In genomic region chr9:90578116-90578815, GRCh38 we compare ENCODE assay signal across 15 cellular contexts.
DNase-seq lines count a peak whose midpoint lies in the region; ATAC-seq and TF ChIP-seq lines count a peak whose summit lies in the region.
"Had no signal": no experiment of that assay in that cellular context is flagged by ENCODE, and none has a peak within 500 bp of the region (broad histone marks: within the 10 kb centered on the region; RNA-seq: fewer than 3 reads in every experiment).

No MANE protein-coding gene starts in this region.

- H4K20me1 ChIP-seq in MM.1S (ENCODE audit: insufficient read depth, low read length), result no peaks in the 10 kb centered on the region

- H3K4me1 ChIP-seq in MM.1S (ENCODE audit: low read length) (peaks cover 9% of the 10 kb centered on the region), foreskin keratinocyte (no peaks in the 10 kb centered on the region), neuronal stem cell (ENCODE audit: control insufficient read depth in 2 of 2, insufficient read depth in 1 of 2, low read depth in 1 of 2, low read length in 2 of 2) (no peaks in the 10 kb centered on the region)

- peak overlapping the region; percentile 78 for H3K27ac Mint-ChIP-seq in Calu3 (ENCODE audit: unreplicated experiment)
- H3K27ac Mint-ChIP-seq in activated CD8-positive, alpha-beta T cell treated with anti-CD3 and anti-CD28 coated beads for 36 hours, result no peak overlapping the region
- H3K27ac Mint-ChIP-seq: CD4-positive, alpha-beta T cell had no signal

- H3K9me3 ChIP-seq in MM.1S (replicated peaks; ENCODE audit: insufficient read depth, low read length), result no peaks in the 10 kb centered on the region
- peaks cover 0 to 2% of the 10 kb centered on the region in 2 donors for H3K9me3 ChIP-seq in neuronal stem cell (replicated peaks in 1 of 2; ENCODE audit: control insufficient read depth in 2 of 2, insufficient read depth in 1 of 2, low read depth in 1 of 2, low read length in 2 of 2)
- H3K9me3 ChIP-seq: BE2C had no signal

- H3K9ac ChIP-seq in MM.1S (ENCODE audit: low read length) (no peak overlapping the region), neuronal stem cell (ENCODE audit: low read depth, low read length, poor library complexity) (no peak overlapping the region)

- H3K27ac ChIP-seq in MM.1S (ENCODE audit: low read length), result no peak overlapping the region
- no peak overlapping the region for H3K27ac ChIP-seq in foreskin keratinocyte
- no peak overlapping the region for H3K27ac ChIP-seq in neuronal stem cell (replicated peaks; ENCODE audit: low read length)

- H4K8ac ChIP-seq in neuronal stem cell (ENCODE audit: low read depth, low read length), result no peak overlapping the region

- no peak overlapping the region for H2BK5ac ChIP-seq in neuronal stem cell (ENCODE audit: low read length)

- no peak overlapping the region for H3K14ac ChIP-seq in neuronal stem cell (ENCODE audit: low read length)

- H3F3A ChIP-seq in MM.1S (ENCODE audit: insufficient read depth, low read length), result no peaks in the 10 kb centered on the region

- H3K79me2 ChIP-seq in MM.1S (ENCODE audit: low read length), result no peaks in the 10 kb centered on the region

- POLR2A ChIA-PET in activated CD8-positive, alpha-beta T cell treated with anti-CD3 and anti-CD28 coated beads for 36 hours (lab: Charles Lee), result no interaction called here

- H4K91ac ChIP-seq in neuronal stem cell (ENCODE audit: low read depth, low read length, poor library complexity), result no peak overlapping the region

- no TSS peak for BruUV-seq in Calu3 (replicated peaks; lab: Mats Ljungman, UMichigan)

- no peak overlapping the region for H3K4me3 ChIP-seq in MM.1S (ENCODE audit: low read length)
- no peak overlapping the region for H3K4me3 ChIP-seq in neuronal stem cell (ENCODE audit: low read length in 2 of 2)

- no peak overlapping the region for H2BK15ac ChIP-seq in neuronal stem cell (ENCODE audit: low read length)

- H3K4me1 Mint-ChIP-seq in Calu3 (ENCODE audit: low read depth, unreplicated experiment), result peaks cover 11% of the 10 kb centered on the region
- no peaks in the 10 kb centered on the region for H3K4me1 Mint-ChIP-seq in activated CD8-positive, alpha-beta T cell treated with anti-CD3 and anti-CD28 coated beads for 36 hours (ENCODE audit: low read depth)

- H3K9me3 Mint-ChIP-seq in Calu3 (ENCODE audit: low read depth, unreplicated experiment), result no peaks in the 10 kb centered on the region
- H3K9me3 Mint-ChIP-seq in activated CD8-positive, alpha-beta T cell treated with anti-CD3 and anti-CD28 coated beads for 36 hours, result no peaks in the 10 kb centered on the region
- H3K9me3 Mint-ChIP-seq: CD4-positive, alpha-beta T cell had no signal

- DNase-seq in Calu3, result no peak
- no peak for DNase-seq in MM.1S
- peak; percentile 5 to 24 for DNase-seq in foreskin keratinocyte
- DNase-seq in neuronal stem cell (ENCODE audit: low spot score), result no peak
- no peak for DNase-seq in activated T-cell treated with anti-CD3 and anti-CD28 coated beads, Interleukin-2, amount 50 U/mL, for 1 hour
- DNase-seq in activated CD8-positive, alpha-beta T cell treated with anti-CD3 and anti-CD28 coated beads for 36 hours, result no peak
- no peak for DNase-seq in activated CD8-positive, alpha-beta memory T cell treated with anti-CD3 and anti-CD28 coated beads for 24 hours
- DNase-seq: BE2C; CD4-positive, alpha-beta T cell; DND-41; Karpas-422; NCI-H187; NCI-H2107; NCI-H446 treated with DMSO at 0.1 percent for 48 hours had no signal

- H3K27me3 Mint-ChIP-seq in Calu3 (ENCODE audit: unreplicated experiment), result no peaks in the 10 kb centered on the region
- H3K27me3 Mint-ChIP-seq in activated CD8-positive, alpha-beta T cell treated with anti-CD3 and anti-CD28 coated beads for 36 hours, result peaks cover 1% of the 10 kb centered on the region

- intact Hi-C loops in Calu3 (cut with micrococcal nuclease; ENCODE audit: unreplicated experiment), result no loop called here
- intact Hi-C loops in activated CD8-positive, alpha-beta T cell treated with anti-CD3 and anti-CD28 coated beads for 36 hours (cut with micrococcal nuclease), result no loop called here

- H3K36me3 ChIP-seq in MM.1S (replicated peaks; ENCODE audit: insufficient read depth, low read length) (no peaks in the 10 kb centered on the region), neuronal stem cell (replicated peaks in 1 of 2; ENCODE audit: control insufficient read depth in 2 of 2, insufficient read depth in 2 of 2, low read length in 2 of 2) (no peaks in the 10 kb centered on the region)
- H3K36me3 ChIP-seq: BE2C had no signal

- ATAC-seq in foreskin keratinocyte, result no peak
- no peak for ATAC-seq in activated CD8-positive, alpha-beta T cell treated with anti-CD3 and anti-CD28 coated beads for 36 hours
- no peak for ATAC-seq in HG03442 (IDR thresholded peaks at IDR 0.05; ENCODE audit: unreplicated experiment)

- no peak overlapping the region for H3K23ac ChIP-seq in neuronal stem cell (ENCODE audit: low read depth, low read length, poor library complexity)

- no peak overlapping the region for H2BK120ac ChIP-seq in neuronal stem cell (ENCODE audit: low read depth, low read length)

- no peaks in the 10 kb centered on the region for H3K36me3 Mint-ChIP-seq in Calu3 (ENCODE audit: insufficient read depth, unreplicated experiment)
- H3K36me3 Mint-ChIP-seq in activated CD8-positive, alpha-beta T cell treated with anti-CD3 and anti-CD28 coated beads for 36 hours (ENCODE audit: low read depth), result no peaks in the 10 kb centered on the region

- TF ChIP-seq CTCF in Calu3 (IDR thresholded peaks at IDR 0.05; ENCODE audit: unreplicated experiment) (no peak), MM.1S (IDR thresholded peaks at IDR 0.05; ENCODE audit: low read length) (no peak), foreskin keratinocyte (conservative IDR thresholded peaks at IDR 0.05) (no peak)
- TF ChIP-seq CTCF in activated CD8-positive, alpha-beta T cell treated with anti-CD3 and anti-CD28 coated beads for 36 hours (IDR thresholded peaks at IDR 0.05), result no peak

- CTCF ChIA-PET in Calu3 (lab: Charles Lee), result no interaction called here
- CTCF ChIA-PET in activated CD8-positive, alpha-beta T cell treated with anti-CD3 and anti-CD28 coated beads for 36 hours (lab: Charles Lee), result no interaction called here

- H2AFZ ChIP-seq in MM.1S (ENCODE audit: low read length), result 0 out of 2 replicates have a peak overlapping the region, but pooled peaks have one; percentile 16
- H2AFZ ChIP-seq in neuronal stem cell (ENCODE audit: low read length), result peak overlapping the region; percentile 13

- no peak overlapping the region for H3K18ac ChIP-seq in neuronal stem cell (ENCODE audit: low read length)

- no peaks in the 10 kb centered on the region for H3K9me2 ChIP-seq in MM.1S (replicated peaks; ENCODE audit: insufficient read depth, low read length)

- H3K4me2 ChIP-seq in MM.1S (ENCODE audit: low read depth, low read length), result peak overlapping the region; percentile 3; the same call in 1 of the 2 replicates
- H3K4me2 ChIP-seq in neuronal stem cell (ENCODE audit: insufficient read depth, low read length, poor library complexity, severe bottlenecking), result no peak overlapping the region

- H3K4ac ChIP-seq in neuronal stem cell (ENCODE audit: low read length), result no peak overlapping the region

- WGBS in neuronal stem cell (ENCODE audit: extremely low coverage in 2 of 2, insufficient read length in 2 of 2, insufficient replicate concordance in 1 of 2), 2 donors, result no CpG with 5 or more reads among the region's 3 CpGs

- H3K4me3 Mint-ChIP-seq in Calu3 (ENCODE audit: low read depth, unreplicated experiment), result no peak overlapping the region
- no peak overlapping the region for H3K4me3 Mint-ChIP-seq in activated CD8-positive, alpha-beta T cell treated with anti-CD3 and anti-CD28 coated beads for 36 hours
- H3K4me3 Mint-ChIP-seq: CD4-positive, alpha-beta T cell had no signal

- no peaks in the 10 kb centered on the region for H3K79me1 ChIP-seq in neuronal stem cell (ENCODE audit: low read depth, low read length)

- no peaks in the 10 kb centered on the region for H3K27me3 ChIP-seq in MM.1S (replicated peaks; ENCODE audit: insufficient read depth, low read length)
- peaks cover 4% of the 10 kb centered on the region for H3K27me3 ChIP-seq in foreskin keratinocyte
- peaks cover 0 to 3% (median 0%) of the 10 kb centered on the region in 3 experiments for H3K27me3 ChIP-seq in neuronal stem cell (ENCODE audit: control insufficient read depth in 3 of 3, insufficient read depth in 3 of 3, low read depth in 1 of 3, low read length in 3 of 3)
- H3K27me3 ChIP-seq: BE2C had no signal

- H2BK12ac ChIP-seq in neuronal stem cell (ENCODE audit: low read length), result no peak overlapping the region

- H2AK5ac ChIP-seq in neuronal stem cell (ENCODE audit: low read depth, low read length), result no peak overlapping the region

Comparison
In these comparisons a context has a peak if more than half of its experiments do, and no peak if none do; other contexts are left out.
1. DNase-seq: peak in foreskin keratinocyte (2 of 2); none in Calu3 (single experiment), MM.1S (single experiment), neuronal stem cell (single experiment), activated T-cell treated with anti-CD3 and anti-CD28 coated beads, Interleukin-2, amount 50 U/mL, for 1 hour (single experiment), activated CD8-positive, alpha-beta T cell treated with anti-CD3 and anti-CD28 coated beads for 36 hours (single experiment) and activated CD8-positive, alpha-beta memory T cell treated with anti-CD3 and anti-CD28 coated beads for 24 hours (single experiment).